ENCODE assay signal across 30 cellular contexts in the genomic region with DNA sequence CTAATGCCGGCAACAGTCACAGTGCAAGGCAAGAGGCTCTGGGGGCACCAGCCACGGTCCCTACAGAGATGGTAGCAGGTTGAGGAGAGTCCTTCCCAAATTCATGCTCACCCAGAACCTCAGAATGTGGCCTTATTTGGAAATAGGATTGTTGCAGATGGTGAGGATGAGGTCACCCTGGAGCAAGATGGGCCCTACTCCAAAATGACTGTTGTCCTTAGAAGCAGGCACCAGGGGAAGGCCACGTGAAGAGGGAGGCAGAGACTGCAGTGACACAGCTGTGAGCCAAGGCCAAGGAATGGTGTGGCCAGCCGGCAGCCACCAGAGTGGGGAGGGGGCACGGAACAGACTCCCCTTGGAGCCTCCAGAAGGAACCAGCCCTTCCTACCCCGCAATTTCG.
DNase-seq lines count a peak whose midpoint lies in the region; ATAC-seq and TF ChIP-seq lines count a peak whose summit lies in the region.
"Had no signal": no experiment of that assay in that cellular context is flagged by ENCODE, and none has a peak within 500 bp of the region (broad histone marks: within the 10 kb centered on the region; RNA-seq: fewer than 3 reads in every experiment).

No MANE protein-coding gene starts in this region.

- intact Hi-C loops in Right ventricle myocardium inferior (cut with DNase I), result no loop called here

- H3K4me1 ChIP-seq in right atrium auricular region, result peaks cover 0 to 9% of the 10 kb centered on the region in 2 donors
- peaks cover 2 to 11% (median 7%) of the 10 kb centered on the region in 3 donors for H3K4me1 ChIP-seq in skeletal muscle tissue (ENCODE audit: control insufficient read depth in 3 of 3, insufficient read depth in 3 of 3, low read length in 3 of 3)
- H3K4me1 ChIP-seq: gastrocnemius medialis, pancreas, thyroid gland had no signal

- H3K36me3 Mint-ChIP-seq in HFFc6 (ENCODE audit: low read depth), result no peaks in the 10 kb centered on the region
- H3K36me3 Mint-ChIP-seq: IgD-negative memory B cell had no signal

- DNase-seq in Right ventricle myocardium inferior (ENCODE audit: missing footprints), result no peak
- no peak for DNase-seq in right atrium auricular region (ENCODE audit: low spot score)
- DNase-seq in HFFc6, result peak; percentile 15
- peak; percentile 12 for DNase-seq in fibroblast of peridontal ligament (ENCODE audit: extremely low read depth)
- DNase-seq in DMS153 (lab: John Stamatoyannopoulos, UW), result no peak
- no peak for DNase-seq in NCI-H1092 (lab: John Stamatoyannopoulos, UW)
- no peak for DNase-seq in stimulated activated CD4-positive, alpha-beta T cell treated with anti-CD3 and anti-CD28 coated beads, Interleukin-4, amount 100 ng/mL, for 1 hour
- DNase-seq: activated B cell treated with CpG ODN at 0.5 μM for 24 hours; activated CD4-positive, alpha-beta T cell treated with anti-CD3 and anti-CD28 coated beads, Interleukin-2, amount 10 ng/mL, durations not matched to agents 7 days and 5 days; activated naive CD4-positive, alpha-beta T cell; activated T-cell treated with anti-CD3 and anti-CD28 coated beads, Interleukin-2, amount 50 U/mL, for 24 hours; AML-193; CD4-positive, alpha-beta T cell; H9; mucosa of descending colon; NCI-H1105; NCI-H187; NCI-H510A; pancreas; SK-N-SH; stimulated activated CD4-positive, alpha-beta T cell treated with anti-CD3 and anti-CD28 coated beads, Interleukin-1b, Interleukin-23, amount 100 ng/mL, for 48 hours; stimulated activated CD8-positive, alpha-beta memory T cell treated with anti-CD3 and anti-CD28 coated beads, Interleukin-4, amount 100 ng/mL, for 48 hours; thyroid gland; uterus had no signal

- peak; percentile 51 for ATAC-seq in Right ventricle myocardium inferior
- ATAC-seq: esophagus mucosa, mucosa of descending colon had no signal

- H3K27ac ChIP-seq in right atrium auricular region, result no peak overlapping the region
- peak overlapping the region; percentile 19 for H3K27ac ChIP-seq in skeletal muscle tissue (ENCODE audit: low read depth, low read length)
- H3K27ac ChIP-seq: gastrocnemius medialis, pancreas, thyroid gland had no signal

- H3K36me3 ChIP-seq in right atrium auricular region (no peaks in the 10 kb centered on the region), skeletal muscle tissue (ENCODE audit: control insufficient read depth in 3 of 3, insufficient read depth in 3 of 3, low read length in 3 of 3) (no peaks in the 10 kb centered on the region)
- H3K36me3 ChIP-seq: gastrocnemius medialis, pancreas, thyroid gland, uterus had no signal

- peak overlapping the region; percentile 64 for H3K4me3 Mint-ChIP-seq in HFFc6
- H3K4me3 Mint-ChIP-seq: activated B cell treated with CpG ODN at 0.5 μM for 24 hours; activated CD4-positive, alpha-beta T cell treated with anti-CD3 and anti-CD28 coated beads, Interleukin-2, amount 10 ng/mL, durations not matched to agents 7 days and 5 days; activated T-cell treated with anti-CD3 and anti-CD28 coated beads, Interleukin-2, amount 50 U/mL, for 24 hours; CD4-positive, alpha-beta T cell; H9; IgD-negative memory B cell; stimulated activated naive CD8-positive, alpha-beta T cell treated with anti-CD3 and anti-CD28 coated beads, Interleukin-15, Interleukin-2, amounts not matched to agents 100 ng/mL and 50 ng/mL, for 24 hours had no signal

- TF ChIP-seq CTCF in right atrium auricular region (IDR thresholded peaks at IDR 0.05) (no peak), HFFc6 (IDR thresholded peaks at IDR 0.05) (no peak)

- no peak overlapping the region for H3K9ac ChIP-seq in skeletal muscle tissue (ENCODE audit: low read depth in 1 of 3, low read length in 3 of 3)
- H3K9ac ChIP-seq: SK-N-SH had no signal

- no peaks in the 10 kb centered on the region for H3K9me3 Mint-ChIP-seq in HFFc6
- H3K9me3 Mint-ChIP-seq: activated B cell treated with CpG ODN at 0.5 μM for 24 hours; activated CD4-positive, alpha-beta T cell treated with anti-CD3 and anti-CD28 coated beads, Interleukin-2, amount 10 ng/mL, durations not matched to agents 7 days and 5 days; activated T-cell treated with anti-CD3 and anti-CD28 coated beads, Interleukin-2, amount 50 U/mL, for 24 hours; CD4-positive, alpha-beta T cell; H9; IgD-negative memory B cell; stimulated activated naive CD8-positive, alpha-beta T cell treated with anti-CD3 and anti-CD28 coated beads, Interleukin-15, Interleukin-2, amounts not matched to agents 100 ng/mL and 50 ng/mL, for 24 hours had no signal

- no peaks in the 10 kb centered on the region for H3K27me3 ChIP-seq in right atrium auricular region
- H3K27me3 ChIP-seq in skeletal muscle tissue (ENCODE audit: control insufficient read depth in 3 of 3, insufficient read depth in 3 of 3, low read length in 3 of 3), result peaks cover 4 to 25% (median 15%) of the 10 kb centered on the region in 3 donors
- H3K27me3 ChIP-seq: pancreas, thyroid gland, uterus had no signal

- H3K27ac Mint-ChIP-seq in HFFc6, result peak overlapping the region; percentile 47
- H3K27ac Mint-ChIP-seq: activated B cell treated with CpG ODN at 0.5 μM for 24 hours; activated CD4-positive, alpha-beta T cell treated with anti-CD3 and anti-CD28 coated beads, Interleukin-2, amount 10 ng/mL, durations not matched to agents 7 days and 5 days; activated T-cell treated with anti-CD3 and anti-CD28 coated beads, Interleukin-2, amount 50 U/mL, for 24 hours; CD4-positive, alpha-beta T cell; IgD-negative memory B cell; stimulated activated naive CD8-positive, alpha-beta T cell treated with anti-CD3 and anti-CD28 coated beads, Interleukin-15, Interleukin-2, amounts not matched to agents 100 ng/mL and 50 ng/mL, for 24 hours had no signal

- peaks cover 46% of the 10 kb centered on the region for H3K27me3 Mint-ChIP-seq in HFFc6 (ENCODE audit: insufficient read depth)

- H3K4me3 ChIP-seq in right atrium auricular region, result no peak overlapping the region
- H3K4me3 ChIP-seq in skeletal muscle tissue (ENCODE audit: low read length in 3 of 3), result no peak overlapping the region
- H3K4me3 ChIP-seq: gastrocnemius medialis, lung, mucosa of descending colon, pancreas, thyroid gland, uterus had no signal

- no peaks in the 10 kb centered on the region for H3K9me3 ChIP-seq in right atrium auricular region
- no peaks in the 10 kb centered on the region for H3K9me3 ChIP-seq in skeletal muscle tissue (ENCODE audit: control insufficient read depth in 3 of 3, low read length in 3 of 3)
- H3K9me3 ChIP-seq: gastrocnemius medialis, mucosa of descending colon, pancreas, SK-N-SH, thyroid gland, uterus had no signal

- peaks cover 27% of the 10 kb centered on the region for H3K4me1 Mint-ChIP-seq in HFFc6 (ENCODE audit: low read depth)
- H3K4me1 Mint-ChIP-seq: activated B cell treated with CpG ODN at 0.5 μM for 24 hours; activated CD4-positive, alpha-beta T cell treated with anti-CD3 and anti-CD28 coated beads, Interleukin-2, amount 10 ng/mL, durations not matched to agents 7 days and 5 days; IgD-negative memory B cell had no signal

Comparison
In these comparisons a context has a peak if more than half of its experiments do, and no peak if none do; other contexts are left out.
1. DNase-seq: peak in HFFc6 (single experiment) and fibroblast of peridontal ligament (single experiment); none in Right ventricle myocardium inferior (single experiment), right atrium auricular region (single experiment), DMS153 (single experiment), NCI-H1092 (single experiment) and stimulated activated CD4-positive, alpha-beta T cell treated with anti-CD3 and anti-CD28 coated beads, Interleukin-4, amount 100 ng/mL, for 1 hour (single experiment).